In genomic region chr16:1771864-1772361, GRCh38 we compare ENCODE assay signal across 1 cellular context.
TF ChIP-seq lines count a peak whose summit lies in the region.

No MANE protein-coding gene starts in this region.

TF ChIP-seq in HEK293, 187 proteins besides CTCF, POLR2A, EP300 and RAD21 (continued from another document and continues in another):
- no peak for TF ChIP-seq ZNF639 (tag by site-specific recombination; IDR thresholded peaks at IDR 0.05)
- TF ChIP-seq, protein P1, sequence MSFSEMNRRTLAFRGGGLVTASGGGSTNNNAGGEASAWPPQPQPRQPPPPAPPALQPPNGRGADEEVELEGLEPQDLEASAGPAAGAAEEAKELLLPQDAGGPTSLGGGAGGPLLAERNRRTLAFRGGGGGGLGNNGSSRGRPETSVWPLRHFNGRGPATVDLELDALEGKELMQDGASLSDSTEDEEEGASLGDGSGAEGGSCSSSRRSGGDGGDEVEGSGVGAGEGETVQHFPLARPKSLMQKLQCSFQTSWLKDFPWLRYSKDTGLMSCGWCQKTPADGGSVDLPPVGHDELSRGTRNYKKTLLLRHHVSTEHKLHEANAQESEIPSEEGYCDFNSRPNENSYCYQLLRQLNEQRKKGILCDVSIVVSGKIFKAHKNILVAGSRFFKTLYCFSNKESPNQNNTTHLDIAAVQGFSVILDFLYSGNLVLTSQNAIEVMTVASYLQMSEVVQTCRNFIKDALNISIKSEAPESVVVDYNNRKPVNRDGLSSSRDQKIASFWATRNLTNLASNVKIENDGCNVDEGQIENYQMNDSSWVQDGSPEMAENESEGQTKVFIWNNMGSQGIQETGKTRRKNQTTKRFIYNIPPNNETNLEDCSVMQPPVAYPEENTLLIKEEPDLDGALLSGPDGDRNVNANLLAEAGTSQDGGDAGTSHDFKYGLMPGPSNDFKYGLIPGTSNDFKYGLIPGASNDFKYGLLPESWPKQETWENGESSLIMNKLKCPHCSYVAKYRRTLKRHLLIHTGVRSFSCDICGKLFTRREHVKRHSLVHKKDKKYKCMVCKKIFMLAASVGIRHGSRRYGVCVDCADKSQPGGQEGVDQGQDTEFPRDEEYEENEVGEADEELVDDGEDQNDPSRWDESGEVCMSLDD (tag by site-specific recombination; IDR thresholded peaks at IDR 0.05) = no peak
- TF ChIP-seq HOXA7 (CRISPR knock-in tag; IDR thresholded peaks at IDR 0.05; ENCODE audit: borderline replicate concordance) = no peak
- TF ChIP-seq REST (tag by site-specific recombination; IDR thresholded peaks at IDR 0.05) = no peak
- TF ChIP-seq, protein P2, sequence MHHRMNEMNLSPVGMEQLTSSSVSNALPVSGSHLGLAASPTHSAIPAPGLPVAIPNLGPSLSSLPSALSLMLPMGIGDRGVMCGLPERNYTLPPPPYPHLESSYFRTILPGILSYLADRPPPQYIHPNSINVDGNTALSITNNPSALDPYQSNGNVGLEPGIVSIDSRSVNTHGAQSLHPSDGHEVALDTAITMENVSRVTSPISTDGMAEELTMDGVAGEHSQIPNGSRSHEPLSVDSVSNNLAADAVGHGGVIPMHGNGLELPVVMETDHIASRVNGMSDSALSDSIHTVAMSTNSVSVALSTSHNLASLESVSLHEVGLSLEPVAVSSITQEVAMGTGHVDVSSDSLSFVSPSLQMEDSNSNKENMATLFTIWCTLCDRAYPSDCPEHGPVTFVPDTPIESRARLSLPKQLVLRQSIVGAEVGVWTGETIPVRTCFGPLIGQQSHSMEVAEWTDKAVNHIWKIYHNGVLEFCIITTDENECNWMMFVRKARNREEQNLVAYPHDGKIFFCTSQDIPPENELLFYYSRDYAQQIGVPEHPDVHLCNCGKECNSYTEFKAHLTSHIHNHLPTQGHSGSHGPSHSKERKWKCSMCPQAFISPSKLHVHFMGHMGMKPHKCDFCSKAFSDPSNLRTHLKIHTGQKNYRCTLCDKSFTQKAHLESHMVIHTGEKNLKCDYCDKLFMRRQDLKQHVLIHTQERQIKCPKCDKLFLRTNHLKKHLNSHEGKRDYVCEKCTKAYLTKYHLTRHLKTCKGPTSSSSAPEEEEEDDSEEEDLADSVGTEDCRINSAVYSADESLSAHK (tag by site-specific recombination; IDR thresholded peaks at IDR 0.05) = peak; percentile 56; the same call in 1 of the 2 replicates
- no peak for TF ChIP-seq ZFP69B (tag by site-specific recombination; IDR thresholded peaks at IDR 0.05)
- TF ChIP-seq, protein P3, sequence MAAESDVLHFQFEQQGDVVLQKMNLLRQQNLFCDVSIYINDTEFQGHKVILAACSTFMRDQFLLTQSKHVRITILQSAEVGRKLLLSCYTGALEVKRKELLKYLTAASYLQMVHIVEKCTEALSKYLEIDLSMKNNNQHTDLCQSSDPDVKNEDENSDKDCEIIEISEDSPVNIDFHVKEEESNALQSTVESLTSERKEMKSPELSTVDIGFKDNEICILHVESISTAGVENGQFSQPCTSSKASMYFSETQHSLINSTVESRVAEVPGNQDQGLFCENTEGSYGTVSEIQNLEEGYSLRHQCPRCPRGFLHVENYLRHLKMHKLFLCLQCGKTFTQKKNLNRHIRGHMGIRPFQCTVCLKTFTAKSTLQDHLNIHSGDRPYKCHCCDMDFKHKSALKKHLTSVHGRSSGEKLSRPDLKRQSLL (tag by site-specific recombination; IDR thresholded peaks at IDR 0.05) = no peak
- TF ChIP-seq BCL11B (tag by site-specific recombination; IDR thresholded peaks at IDR 0.05; ENCODE audit: low read depth) = no peak
- no peak for TF ChIP-seq ELK4 (IDR thresholded peaks at IDR 0.05; ENCODE audit: borderline replicate concordance, low read depth, low read length)
- TF ChIP-seq ZNF777 (tag by site-specific recombination; IDR thresholded peaks at IDR 0.05; ENCODE audit: borderline replicate concordance) = no peak
- no peak for TF ChIP-seq ZNF544 (tag by site-specific recombination; IDR thresholded peaks at IDR 0.05)
- TF ChIP-seq ZNF843 (tag by site-specific recombination; IDR thresholded peaks at IDR 0.05) = no peak
- TF ChIP-seq, protein P4, sequence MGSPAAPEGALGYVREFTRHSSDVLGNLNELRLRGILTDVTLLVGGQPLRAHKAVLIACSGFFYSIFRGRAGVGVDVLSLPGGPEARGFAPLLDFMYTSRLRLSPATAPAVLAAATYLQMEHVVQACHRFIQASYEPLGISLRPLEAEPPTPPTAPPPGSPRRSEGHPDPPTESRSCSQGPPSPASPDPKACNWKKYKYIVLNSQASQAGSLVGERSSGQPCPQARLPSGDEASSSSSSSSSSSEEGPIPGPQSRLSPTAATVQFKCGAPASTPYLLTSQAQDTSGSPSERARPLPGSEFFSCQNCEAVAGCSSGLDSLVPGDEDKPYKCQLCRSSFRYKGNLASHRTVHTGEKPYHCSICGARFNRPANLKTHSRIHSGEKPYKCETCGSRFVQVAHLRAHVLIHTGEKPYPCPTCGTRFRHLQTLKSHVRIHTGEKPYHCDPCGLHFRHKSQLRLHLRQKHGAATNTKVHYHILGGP (tag by site-specific recombination; IDR thresholded peaks at IDR 0.05) = no peak
- TF ChIP-seq, protein P5, sequence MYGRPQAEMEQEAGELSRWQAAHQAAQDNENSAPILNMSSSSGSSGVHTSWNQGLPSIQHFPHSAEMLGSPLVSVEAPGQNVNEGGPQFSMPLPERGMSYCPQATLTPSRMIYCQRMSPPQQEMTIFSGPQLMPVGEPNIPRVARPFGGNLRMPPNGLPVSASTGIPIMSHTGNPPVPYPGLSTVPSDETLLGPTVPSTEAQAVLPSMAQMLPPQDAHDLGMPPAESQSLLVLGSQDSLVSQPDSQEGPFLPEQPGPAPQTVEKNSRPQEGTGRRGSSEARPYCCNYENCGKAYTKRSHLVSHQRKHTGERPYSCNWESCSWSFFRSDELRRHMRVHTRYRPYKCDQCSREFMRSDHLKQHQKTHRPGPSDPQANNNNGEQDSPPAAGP (tag by site-specific recombination; IDR thresholded peaks at IDR 0.05) = no peak; the same call in 1 of the 2 replicates
- TF ChIP-seq ZNF776 (tag by site-specific recombination; IDR thresholded peaks at IDR 0.05; ENCODE audit: borderline replicate concordance) = no peak
- TF ChIP-seq SP3 (tag by site-specific recombination; IDR thresholded peaks at IDR 0.05) = 0 out of 2 replicates have a peak, but pooled peaks have one; percentile 1
- no peak for TF ChIP-seq ZNF624 (tag by site-specific recombination; IDR thresholded peaks at IDR 0.05)
- TF ChIP-seq SP2 (tag by site-specific recombination; IDR thresholded peaks at IDR 0.05) = no peak
- no peak for TF ChIP-seq YY2 (tag by site-specific recombination; IDR thresholded peaks at IDR 0.05)
- no peak for TF ChIP-seq ZNF426 (tag by site-specific recombination; IDR thresholded peaks at IDR 0.05)
- TF ChIP-seq GLI4 (tag by site-specific recombination; IDR thresholded peaks at IDR 0.05) = no peak
- TF ChIP-seq SP7 (tag by site-specific recombination; IDR thresholded peaks at IDR 0.05) = no peak
- TF ChIP-seq ZNF529 (tag by site-specific recombination; IDR thresholded peaks at IDR 0.05; ENCODE audit: insufficient replicate concordance) = no peak
- TF ChIP-seq, protein P6, sequence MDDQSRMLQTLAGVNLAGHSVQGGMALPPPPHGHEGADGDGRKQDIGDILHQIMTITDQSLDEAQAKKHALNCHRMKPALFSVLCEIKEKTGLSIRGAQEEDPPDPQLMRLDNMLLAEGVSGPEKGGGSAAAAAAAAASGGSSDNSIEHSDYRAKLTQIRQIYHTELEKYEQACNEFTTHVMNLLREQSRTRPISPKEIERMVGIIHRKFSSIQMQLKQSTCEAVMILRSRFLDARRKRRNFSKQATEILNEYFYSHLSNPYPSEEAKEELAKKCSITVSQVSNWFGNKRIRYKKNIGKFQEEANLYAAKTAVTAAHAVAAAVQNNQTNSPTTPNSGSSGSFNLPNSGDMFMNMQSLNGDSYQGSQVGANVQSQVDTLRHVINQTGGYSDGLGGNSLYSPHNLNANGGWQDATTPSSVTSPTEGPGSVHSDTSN (CRISPR knock-in tag; IDR thresholded peaks at IDR 0.05) = no peak
- TF ChIP-seq ZNF350 (tag by site-specific recombination; IDR thresholded peaks at IDR 0.05) = no peak
- TF ChIP-seq, protein P7, sequence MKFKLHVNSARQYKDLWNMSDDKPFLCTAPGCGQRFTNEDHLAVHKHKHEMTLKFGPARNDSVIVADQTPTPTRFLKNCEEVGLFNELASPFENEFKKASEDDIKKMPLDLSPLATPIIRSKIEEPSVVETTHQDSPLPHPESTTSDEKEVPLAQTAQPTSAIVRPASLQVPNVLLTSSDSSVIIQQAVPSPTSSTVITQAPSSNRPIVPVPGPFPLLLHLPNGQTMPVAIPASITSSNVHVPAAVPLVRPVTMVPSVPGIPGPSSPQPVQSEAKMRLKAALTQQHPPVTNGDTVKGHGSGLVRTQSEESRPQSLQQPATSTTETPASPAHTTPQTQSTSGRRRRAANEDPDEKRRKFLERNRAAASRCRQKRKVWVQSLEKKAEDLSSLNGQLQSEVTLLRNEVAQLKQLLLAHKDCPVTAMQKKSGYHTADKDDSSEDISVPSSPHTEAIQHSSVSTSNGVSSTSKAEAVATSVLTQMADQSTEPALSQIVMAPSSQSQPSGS (tag by site-specific recombination; IDR thresholded peaks at IDR 0.05; ENCODE audit: low read depth) = no peak
- TF ChIP-seq TRIM28 (IDR thresholded peaks at IDR 0.05; ENCODE audit: borderline replicate concordance, low read length) = no peak
- no peak for TF ChIP-seq ZSCAN16 (tag by site-specific recombination; IDR thresholded peaks at IDR 0.05)
- no peak for TF ChIP-seq ZNF16 (tag by site-specific recombination; IDR thresholded peaks at IDR 0.05; ENCODE audit: low read depth)
- no peak for TF ChIP-seq ZNF223 (tag by site-specific recombination; IDR thresholded peaks at IDR 0.05)
- no peak for TF ChIP-seq ZNF677 (tag by site-specific recombination; IDR thresholded peaks at IDR 0.05)
- no peak for TF ChIP-seq ZNF404 (tag by site-specific recombination; IDR thresholded peaks at IDR 0.05)
- TF ChIP-seq WT1 (tag by site-specific recombination; IDR thresholded peaks at IDR 0.05) = no peak
- 0 out of 2 replicates have a peak, but pooled peaks have one; percentile 8 for TF ChIP-seq ZFHX2 (tag by site-specific recombination; conservative IDR thresholded peaks at IDR 0.05)
- TF ChIP-seq ZBTB48 (tag by site-specific recombination; IDR thresholded peaks at IDR 0.05) = no peak
- TF ChIP-seq ZNF433 (tag by site-specific recombination; IDR thresholded peaks at IDR 0.05; ENCODE audit: low read depth) = no peak
- TF ChIP-seq ZNF785 (tag by site-specific recombination; IDR thresholded peaks at IDR 0.05) = no peak
- TF ChIP-seq ZNF184 (tag by site-specific recombination; IDR thresholded peaks at IDR 0.05) = no peak
- no peak for TF ChIP-seq TCF7L2 (IDR thresholded peaks at IDR 0.05; ENCODE audit: borderline replicate concordance, low read depth, low read length)
- no peak for TF ChIP-seq ZNF664 (tag by site-specific recombination; IDR thresholded peaks at IDR 0.05)
- TF ChIP-seq ZNF488 (tag by site-specific recombination; IDR thresholded peaks at IDR 0.05) = no peak
- TF ChIP-seq ZNF837 (tag by site-specific recombination; IDR thresholded peaks at IDR 0.05) = no peak
